ENCODE assay signal across 23 cellular contexts in genomic region chr2:173452436-173452835, GRCh38.
"Had no signal": no experiment of that assay in that cellular context is flagged by ENCODE, and none has a peak within 500 bp of the region (broad histone marks: within the 10 kb centered on the region; RNA-seq: fewer than 3 reads in every experiment).

No MANE protein-coding gene starts in this region.

- H3K27ac Mint-ChIP-seq: effector memory CD8-positive, alpha-beta T cell; memory B cell; natural killer cell; stimulated activated memory B cell treated with anti-CD40 and anti-IgM and Interleukin-4, amounts not matched to agents 10 μg/mL and 1 μg/mL and 100 μg/mL, for 72 hours had no signal

- H3K36me3 Mint-ChIP-seq: memory B cell; natural killer cell; stimulated activated memory B cell treated with anti-CD40 and anti-IgM and Interleukin-4, amounts not matched to agents 10 μg/mL and 1 μg/mL and 100 μg/mL, for 72 hours had no signal

- H3K4me3 ChIP-seq: coronary artery, lung, ovary, psoas muscle, sigmoid colon, thoracic aorta, tibial nerve, upper lobe of right lung, uterus had no signal

- H3K9me3 ChIP-seq: ovary, psoas muscle, sigmoid colon, thoracic aorta, upper lobe of right lung, uterus had no signal

- H3K9me3 Mint-ChIP-seq: effector memory CD8-positive, alpha-beta T cell; natural killer cell had no signal

- H3K27ac ChIP-seq: coronary artery, ovary, psoas muscle, sigmoid colon, thoracic aorta, tibial nerve, upper lobe of right lung, uterus had no signal

- H3K36me3 ChIP-seq: ovary, sigmoid colon, thoracic aorta, tibial nerve, upper lobe of right lung, uterus had no signal

- DNase-seq: dermis blood vessel endothelial cell; effector memory CD8-positive, alpha-beta T cell; head of caudate nucleus; kidney; natural killer cell; occipital lobe; ovary; posterior cingulate gyrus; psoas muscle; right cardiac atrium; sigmoid colon; stimulated activated CD4-positive, alpha-beta T cell treated with anti-CD3 and anti-CD28 coated beads, Interleukin-4, amount 100 ng/mL, for 4 hours; stimulated activated naive CD8-positive, alpha-beta T cell treated with anti-CD3 and anti-CD28 coated beads, Interleukin-15, Interleukin-2, amounts not matched to agents 100 U/mL and 50 U/mL, for 24 hours; substantia nigra; upper lobe of right lung; uterus had no signal

- H3K4me1 ChIP-seq: psoas muscle, tibial nerve, upper lobe of right lung, uterus had no signal

- H3K27me3 ChIP-seq: ovary, sigmoid colon, tibial nerve, upper lobe of right lung, uterus had no signal

- ATAC-seq: effector memory CD8-positive, alpha-beta T cell; left lobe of liver; natural killer cell; psoas muscle; right cardiac atrium; stimulated activated memory B cell treated with anti-CD40 and anti-IgM and Interleukin-4, amounts not matched to agents 10 μg/mL and 1 μg/mL and 100 μg/mL, for 72 hours; stimulated activated naive CD8-positive, alpha-beta T cell treated with anti-CD3 and anti-CD28 coated beads, Interleukin-15, Interleukin-2, amounts not matched to agents 100 U/mL and 50 U/mL, for 24 hours; upper lobe of right lung had no signal

- H3K4me3 Mint-ChIP-seq: effector memory CD8-positive, alpha-beta T cell; memory B cell; natural killer cell; stimulated activated memory B cell treated with anti-CD40 and anti-IgM and Interleukin-4, amounts not matched to agents 10 μg/mL and 1 μg/mL and 100 μg/mL, for 72 hours had no signal
